Comparison of ENCODE assay signal across 8 cellular contexts in genomic region chr10:119595715-119596515, GRCh38.
DNase-seq lines count a peak whose midpoint lies in the region; ATAC-seq and TF ChIP-seq lines count a peak whose summit lies in the region.

No MANE protein-coding gene starts in this region.

- H3K27me3 ChIP-seq in muscle layer of duodenum (ENCODE audit: low read depth, low read length): no peaks in the 10 kb centered on the region

- H3K9me3 ChIP-seq in muscle layer of duodenum (ENCODE audit: control insufficient read depth in 1 of 2, low read length in 2 of 2): no peaks in the 10 kb centered on the region

- no peak for TF ChIP-seq POLR2A in NB4 (IDR thresholded peaks at IDR 0.05; ENCODE audit: extremely low read depth, insufficient read length)

- TF ChIP-seq CTCF in NB4 (IDR thresholded peaks at IDR 0.05; ENCODE audit: low read depth, low read length) (no peak), epithelial cell of esophagus (IDR thresholded peaks at IDR 0.05; ENCODE audit: insufficient read depth, low read depth, low read length, missing control alignments) (no peak)

- H3K27ac ChIP-seq in muscle layer of duodenum (ENCODE audit: low read length): peak overlapping the region; percentile 87

- H3K36me3 ChIP-seq in muscle layer of duodenum (ENCODE audit: control insufficient read depth in 1 of 2, insufficient read depth in 2 of 2, low read length in 2 of 2): no peaks in the 10 kb centered on the region

- ATAC-seq in GM21717 (IDR thresholded peaks at IDR 0.05; ENCODE audit: unreplicated experiment): peak; percentile 10

- DNase-seq in COLO829 (ENCODE audit: low spot score) (peak; percentile 30), NB4 (ENCODE audit: low read depth) (peak; percentile 68), epithelial cell of esophagus (ENCODE audit: low read depth) (peak; percentile 41), T1000 (lab: John Stamatoyannopoulos, UW) (no peak)
- peak; percentile 82 for DNase-seq in activated CD8-positive, alpha-beta memory T cell treated with anti-CD3 and anti-CD28 coated beads, Interleukin-2, amount 50 U/mL, for 48 hours
- peak; percentile 25 to 61 for DNase-seq in stimulated activated CD8-positive, alpha-beta memory T cell treated with anti-CD3 and anti-CD28 coated beads, Interleukin-7, amount 100 ng/mL, for 48 hours (ENCODE audit: extremely low read depth in 1 of 2, low read depth in 1 of 2)

- H3K4me1 ChIP-seq in muscle layer of duodenum (ENCODE audit: control insufficient read depth in 1 of 2, insufficient read depth in 2 of 2, low read length in 2 of 2): peaks cover 35 to 46% of the 10 kb centered on the region in 2 donors

- H3K4me3 ChIP-seq in NB4 (ENCODE audit: low read depth, low read length): peak overlapping the region; percentile 80
- peak overlapping the region; percentile 98 for H3K4me3 ChIP-seq in epithelial cell of esophagus (ENCODE audit: low read length)
- H3K4me3 ChIP-seq in muscle layer of duodenum (ENCODE audit: low read depth in 1 of 2, low read length in 2 of 2): peak overlapping the region; percentile 89 to 94
